ENCODE assay signal across 8 cellular contexts in genomic region chr1:205210876-205211838, GRCh38. TPM values are rescaled to one million over a fixed set of nuclear protein-coding genes. Genes with fewer than 3 reads are reported as not detected.
A peak's percentile ranks its signal among the peaks of the same experiment; 100 is the strongest.
DNase-seq lines count a peak whose midpoint lies in the region; ATAC-seq and TF ChIP-seq lines count a peak whose summit lies in the region.

A gene with protein sequence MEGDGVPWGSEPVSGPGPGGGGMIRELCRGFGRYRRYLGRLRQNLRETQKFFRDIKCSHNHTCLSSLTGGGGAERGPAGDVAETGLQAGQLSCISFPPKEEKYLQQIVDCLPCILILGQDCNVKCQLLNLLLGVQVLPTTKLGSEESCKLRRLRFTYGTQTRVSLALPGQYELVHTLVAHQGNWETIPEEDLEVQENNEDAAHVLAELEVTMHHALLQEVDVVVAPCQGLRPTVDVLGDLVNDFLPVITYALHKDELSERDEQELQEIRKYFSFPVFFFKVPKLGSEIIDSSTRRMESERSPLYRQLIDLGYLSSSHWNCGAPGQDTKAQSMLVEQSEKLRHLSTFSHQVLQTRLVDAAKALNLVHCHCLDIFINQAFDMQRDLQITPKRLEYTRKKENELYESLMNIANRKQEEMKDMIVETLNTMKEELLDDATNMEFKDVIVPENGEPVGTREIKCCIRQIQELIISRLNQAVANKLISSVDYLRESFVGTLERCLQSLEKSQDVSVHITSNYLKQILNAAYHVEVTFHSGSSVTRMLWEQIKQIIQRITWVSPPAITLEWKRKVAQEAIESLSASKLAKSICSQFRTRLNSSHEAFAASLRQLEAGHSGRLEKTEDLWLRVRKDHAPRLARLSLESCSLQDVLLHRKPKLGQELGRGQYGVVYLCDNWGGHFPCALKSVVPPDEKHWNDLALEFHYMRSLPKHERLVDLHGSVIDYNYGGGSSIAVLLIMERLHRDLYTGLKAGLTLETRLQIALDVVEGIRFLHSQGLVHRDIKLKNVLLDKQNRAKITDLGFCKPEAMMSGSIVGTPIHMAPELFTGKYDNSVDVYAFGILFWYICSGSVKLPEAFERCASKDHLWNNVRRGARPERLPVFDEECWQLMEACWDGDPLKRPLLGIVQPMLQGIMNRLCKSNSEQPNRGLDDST (minus strand): TSS chr1:205211702. CDS start chr1:205211535, 167 bp downstream.

- H3K27me3 Mint-ChIP-seq in activated CD4-positive, alpha-beta T cell treated with anti-CD3 and anti-CD28 coated beads for 36 hours: no peaks in the 10 kb centered on the region
- peaks cover 6% of the 10 kb centered on the region for H3K27me3 Mint-ChIP-seq in chondrocyte (ENCODE audit: low read depth)

- H3K4me3 ChIP-seq in kidney epithelial cell (ENCODE audit: low read depth, low read length): peak within 1 kb of the TSS; percentile 99

- no peaks in the 10 kb centered on the region for H3K9me3 Mint-ChIP-seq in activated CD4-positive, alpha-beta T cell treated with anti-CD3 and anti-CD28 coated beads for 36 hours (ENCODE audit: low read depth)
- H3K9me3 Mint-ChIP-seq in chondrocyte (ENCODE audit: low read depth): no peaks in the 10 kb centered on the region

- DNase-seq in AG20443 (ENCODE audit: low spot score) (peak; percentile 97), NCI-H510A (lab: John Stamatoyannopoulos, UW) (peak; percentile 90), chondrocyte (ENCODE audit: low spot score) (peak; percentile 97), kidney epithelial cell (ENCODE audit: low read depth) (peak; percentile 57)
- peak; percentile 97 for DNase-seq in activated CD4-positive, alpha-beta T cell treated with anti-CD3 and anti-CD28 coated beads for 36 hours
- DNase-seq in stimulated activated CD4-positive, alpha-beta T cell treated with anti-CD3 and anti-CD28 coated beads, Interleukin-15, amount 100 ng/mL, for 24 hours: peak; percentile 97

- intact Hi-C loops in activated CD4-positive, alpha-beta T cell treated with anti-CD3 and anti-CD28 coated beads for 36 hours (cut with DNase I, micrococcal nuclease): loop anchor here (1.0 to 10.0 kb wide), 13 partner anchors 12 to 1354 kb away; partner anchors contain the start of genes NUAK2 (in 1 of the 2), SNRPE (in 1 of the 2) and TMCC2 (in 1 of the 2)

- peak within 1 kb of the TSS; percentile 95 for H3K27ac Mint-ChIP-seq in activated CD4-positive, alpha-beta T cell treated with anti-CD3 and anti-CD28 coated beads for 36 hours
- H3K27ac Mint-ChIP-seq in chondrocyte (ENCODE audit: unreplicated experiment): peak within 1 kb of the TSS; percentile 95

- no peak for TF ChIP-seq CTCF in chondrocyte (IDR thresholded peaks at IDR 0.05)
- no peak for TF ChIP-seq CTCF in kidney epithelial cell (IDR thresholded peaks at IDR 0.05; ENCODE audit: insufficient read depth, low read length, poor library complexity, severe bottlenecking)

- no peaks in the 10 kb centered on the region for H3K36me3 ChIP-seq in kidney epithelial cell (ENCODE audit: control insufficient read depth, insufficient read depth, low read length)

- peaks cover 54% of the 10 kb centered on the region for H3K4me1 Mint-ChIP-seq in activated CD4-positive, alpha-beta T cell treated with anti-CD3 and anti-CD28 coated beads for 36 hours
- peaks cover 14% of the 10 kb centered on the region for H3K4me1 Mint-ChIP-seq in chondrocyte (ENCODE audit: low read depth)

- POLR2A ChIA-PET in activated CD4-positive, alpha-beta T cell treated with anti-CD3 and anti-CD28 coated beads for 36 hours (lab: Charles Lee): interaction anchor here (0.6 to 2.4 kb wide), 5 partner anchors 11 to 89 kb away, joined by 3 to 11 read pairs (median 6); partner anchors contain the start of genes RBBP5 and TMCC2

- ATAC-seq in GM19043 (IDR thresholded peaks at IDR 0.05; ENCODE audit: low read depth, unreplicated experiment) (peak; percentile 87), HG03378 (IDR thresholded peaks at IDR 0.05; ENCODE audit: unreplicated experiment) (peak; percentile 75)
- ATAC-seq in activated CD4-positive, alpha-beta T cell treated with anti-CD3 and anti-CD28 coated beads for 36 hours: peak; percentile 90

- peak within 1 kb of the TSS; percentile 97 for H3K4me3 Mint-ChIP-seq in activated CD4-positive, alpha-beta T cell treated with anti-CD3 and anti-CD28 coated beads for 36 hours
- peak within 1 kb of the TSS; percentile 95 for H3K4me3 Mint-ChIP-seq in chondrocyte (ENCODE audit: unreplicated experiment)

- no peaks in the 10 kb centered on the region for H3K27me3 ChIP-seq in kidney epithelial cell (ENCODE audit: control insufficient read depth, insufficient read depth, low read length)

- CTCF ChIA-PET in activated CD4-positive, alpha-beta T cell treated with anti-CD3 and anti-CD28 coated beads for 36 hours (lab: Charles Lee): interaction anchor here (0.6 to 2.7 kb wide), 2 partner anchors 18 to 60 kb away, joined by 3 to 11 read pairs; no protein-coding TSS in a partner anchor

- H3K36me3 Mint-ChIP-seq in activated CD4-positive, alpha-beta T cell treated with anti-CD3 and anti-CD28 coated beads for 36 hours (ENCODE audit: low read depth): peaks cover 8% of the 10 kb centered on the region
- no peaks in the 10 kb centered on the region for H3K36me3 Mint-ChIP-seq in chondrocyte (ENCODE audit: low read depth)

RNA-seq across cellular contexts. Expression of the gene that starts here (rescaled TPM):
- total RNA-seq in activated CD4-positive, alpha-beta T cell treated with anti-CD3 and anti-CD28 coated beads for 36 hours: 10 to 100 TPM in 1 of 2 experiments, 1 to 10 TPM in 1; 9.4 to 12.3 TPM
- total RNA-seq in chondrocyte: 12.5 to 12.7 TPM (median 12.6 TPM) in 3 replicates
- total RNA-seq in kidney epithelial cell: 13.2 and 13.8 TPM in 2 replicates

Comparison
In these comparisons a context has a peak if more than half of its experiments do, and no peak if none do; other contexts are left out.
1. Peak in every context shown above with its lines: DNase-seq, ATAC-seq and H3K4me3 ChIP-seq.